Comparison of ENCODE assay signal across 8 cellular contexts in genomic region chr7:4883352-4884144, GRCh38. TPM values are rescaled to one million over a fixed set of nuclear protein-coding genes. Genes with fewer than 3 reads are reported as not detected.
DNase-seq lines count a peak whose midpoint lies in the region; ATAC-seq and TF ChIP-seq lines count a peak whose summit lies in the region.

A gene with protein sequence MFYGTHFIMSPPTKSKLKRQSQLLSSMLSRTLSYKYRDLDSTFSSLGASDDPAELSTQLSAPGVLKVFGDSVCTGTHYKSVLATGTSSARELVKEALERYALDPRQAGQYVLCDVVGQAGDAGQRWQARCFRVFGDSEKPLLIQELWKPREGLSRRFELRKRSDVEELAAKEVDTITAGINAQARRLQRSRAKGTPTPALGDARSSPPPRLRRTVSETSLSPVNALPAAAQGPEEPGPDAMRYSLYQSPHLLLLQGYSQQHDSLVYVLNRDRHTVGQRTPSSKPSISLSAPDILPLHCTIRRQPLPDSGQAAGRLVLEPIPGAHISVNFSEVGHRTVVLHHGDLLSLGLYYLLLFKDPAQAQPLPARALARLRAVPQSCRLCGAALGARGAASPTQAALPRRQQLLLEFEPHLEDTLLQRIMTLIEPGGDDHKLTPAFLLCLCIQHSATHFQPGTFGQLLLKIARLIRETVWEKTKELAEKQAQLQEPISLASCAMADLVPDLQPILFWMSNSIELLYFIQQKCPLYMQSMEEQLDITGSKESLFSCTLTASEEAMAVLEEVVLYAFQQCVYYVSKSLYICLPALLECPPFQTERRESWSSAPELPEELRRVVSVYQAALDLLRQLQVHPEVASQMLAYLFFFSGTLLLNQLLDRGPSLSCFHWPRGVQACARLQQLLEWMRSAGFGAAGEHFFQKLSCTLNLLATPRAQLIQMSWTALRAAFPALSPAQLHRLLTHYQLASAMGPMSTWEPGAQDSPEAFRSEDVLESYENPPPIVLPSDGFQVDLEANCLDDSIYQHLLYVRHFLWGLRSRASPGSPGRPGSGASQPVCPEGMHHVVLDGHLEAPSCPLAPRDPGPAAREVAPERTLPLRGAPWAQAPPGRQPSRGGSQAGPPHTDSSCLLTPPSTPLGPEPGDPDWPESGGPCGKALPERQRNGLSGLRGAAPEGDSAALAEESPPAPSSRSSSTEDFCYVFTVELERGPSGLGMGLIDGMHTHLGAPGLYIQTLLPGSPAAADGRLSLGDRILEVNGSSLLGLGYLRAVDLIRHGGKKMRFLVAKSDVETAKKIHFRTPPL (minus strand): TSS chr7:4883716. CDS start chr7:4878139, 5,577 bp downstream.

- H3K36me3 Mint-ChIP-seq in naive thymus-derived CD4-positive, alpha-beta T cell = no peaks in the 10 kb centered on the region

- H3K27me3 ChIP-seq in HUES6 (ENCODE audit: control insufficient read depth, insufficient read depth, low read length) = no peaks in the 10 kb centered on the region
- H3K27me3 ChIP-seq in naive thymus-derived CD4-positive, alpha-beta T cell (ENCODE audit: control insufficient read depth in 2 of 2, insufficient read depth in 2 of 2, low read length in 2 of 2) = peaks cover 0 to 8% of the 10 kb centered on the region in 2 donors

- DNase-seq in AG09309 (ENCODE audit: low read depth) (peak; percentile 38), GM19240 (ENCODE audit: insufficient read length, low spot score) (peak; percentile 65), OCI-LY7 (ENCODE audit: low spot score) (peak; percentile 60), fibroblast of gingiva (ENCODE audit: low read depth) (peak; percentile 85)
- DNase-seq in activated T-helper 1 cell treated with anti-CD3 and anti-CD28 coated beads, Interleukin-2, amount 50 U/mL, for 16 hours (ENCODE audit: low read depth in 1 of 2, low spot score in 1 of 2) = peak; percentile 35 to 68
- DNase-seq in naive thymus-derived CD4-positive, alpha-beta T cell = peak; percentile 65 to 92 (median 86)
- peak; percentile 75 to 87 for DNase-seq in stimulated activated CD8-positive, alpha-beta memory T cell treated with anti-CD3 and anti-CD28 coated beads, Interleukin-7, amount 100 ng/mL, for 48 hours (ENCODE audit: extremely low read depth in 1 of 2, low read depth in 1 of 2)

- intact Hi-C loops in OCI-LY7 (cut with micrococcal nuclease; ENCODE audit: unreplicated experiment) = no loop called here
- intact Hi-C loops in naive thymus-derived CD4-positive, alpha-beta T cell (cut with micrococcal nuclease) = loop anchor here (1.0 to 10.0 kb wide), 7 partner anchors 59 to 269 kb away; partner anchors contain the start of gene AP5Z1 (in 1 of the 2)

- peaks cover 0 to 1% (median 0%) of the 10 kb centered on the region in 11 donors for H3K9me3 Mint-ChIP-seq in naive thymus-derived CD4-positive, alpha-beta T cell

- H3K4me3 Mint-ChIP-seq in naive thymus-derived CD4-positive, alpha-beta T cell = peak within 1 kb of the TSS; percentile 48 to 79 (median 76)

- no peaks in the 10 kb centered on the region for H3K9me2 ChIP-seq in OCI-LY7 (ENCODE audit: insufficient read depth, low read length)

- H3K36me3 ChIP-seq in HUES6 (ENCODE audit: control insufficient read depth, insufficient read depth, low read length) (no peaks in the 10 kb centered on the region), OCI-LY7 (ENCODE audit: insufficient read depth, low read length) (no peaks in the 10 kb centered on the region)
- no peaks in the 10 kb centered on the region for H3K36me3 ChIP-seq in naive thymus-derived CD4-positive, alpha-beta T cell (ENCODE audit: control insufficient read depth in 2 of 3, insufficient read depth in 3 of 3, low read length in 3 of 3)

- POLR2A ChIA-PET in OCI-LY7 (lab: Charles Lee) = interaction anchor here (0.5 to 1.1 kb wide), 3 partner anchors 16 to 601 kb away, joined by 3 to 4 read pairs (median 3); no protein-coding TSS in a partner anchor
- POLR2A ChIA-PET in naive thymus-derived CD4-positive, alpha-beta T cell (lab: Charles Lee) = no interaction called here

- H3K4me1 Mint-ChIP-seq in naive thymus-derived CD4-positive, alpha-beta T cell = peaks cover 7 to 17% (median 13%) of the 10 kb centered on the region in 7 donors

- peak; percentile 98 for ATAC-seq in naive thymus-derived CD4-positive, alpha-beta T cell

- peak within 1 kb of the TSS; percentile 68 for H3K9ac ChIP-seq in HUES6 (ENCODE audit: low read length)

- H3K4me1 ChIP-seq in HUES6 (ENCODE audit: control insufficient read depth, insufficient read depth, low read length) (peaks cover 3% of the 10 kb centered on the region; the same call in 1 of the 2 replicates), OCI-LY7 (ENCODE audit: insufficient read depth, low read length, poor library complexity, severe bottlenecking) (no peaks in the 10 kb centered on the region)
- H3K4me1 ChIP-seq in naive thymus-derived CD4-positive, alpha-beta T cell (ENCODE audit: control insufficient read depth in 2 of 2, insufficient read depth in 2 of 2, low read length in 2 of 2) = no peaks in the 10 kb centered on the region

- no peaks in the 10 kb centered on the region for H4K20me1 ChIP-seq in OCI-LY7 (ENCODE audit: insufficient read depth, low read length)

- no peaks in the 10 kb centered on the region for H3K9me3 ChIP-seq in HUES6 (ENCODE audit: control insufficient read depth, insufficient read depth, low read depth, low read length)
- no peaks in the 10 kb centered on the region for H3K9me3 ChIP-seq in OCI-LY7 (ENCODE audit: low read length)
- no peaks in the 10 kb centered on the region for H3K9me3 ChIP-seq in naive thymus-derived CD4-positive, alpha-beta T cell (ENCODE audit: control insufficient read depth in 2 of 3, low read length in 3 of 3)

- peak within 1 kb of the TSS in 2 of 9 donors; percentile 19 to 25 for H3K27ac Mint-ChIP-seq in naive thymus-derived CD4-positive, alpha-beta T cell

- peak within 1 kb of the TSS; percentile 45 for H3K4me3 ChIP-seq in AG09309 (ENCODE audit: control insufficient read depth, low read depth, low read length)
- peak within 1 kb of the TSS; percentile 57 for H3K4me3 ChIP-seq in HUES6 (ENCODE audit: low read depth, low read length)
- H3K4me3 ChIP-seq in OCI-LY7 (ENCODE audit: low read depth, low read length, poor library complexity, severe bottlenecking) = no peak within 1 kb of the TSS
- H3K4me3 ChIP-seq in naive thymus-derived CD4-positive, alpha-beta T cell (ENCODE audit: low read length) = no peak within 1 kb of the TSS

- TF ChIP-seq CTCF in AG09309 (IDR thresholded peaks at IDR 0.05; ENCODE audit: control insufficient read depth, insufficient read depth, low read depth, low read length, missing control alignments) (peak; percentile 92), OCI-LY7 (conservative IDR thresholded peaks at IDR 0.05; ENCODE audit: low read length) (peak; percentile 71)

- no peak within 1 kb of the TSS for H3K4me2 ChIP-seq in OCI-LY7 (ENCODE audit: low read length)

- H2AFZ ChIP-seq in OCI-LY7 (ENCODE audit: low read length) = no peak within 1 kb of the TSS

- H3K27ac ChIP-seq in HUES6 (ENCODE audit: low read depth, low read length) = peak within 1 kb of the TSS; percentile 35; the same call in 1 of the 2 replicates
- no peak within 1 kb of the TSS for H3K27ac ChIP-seq in OCI-LY7 (ENCODE audit: low read depth, low read length, poor library complexity, severe bottlenecking)
- H3K27ac ChIP-seq in naive thymus-derived CD4-positive, alpha-beta T cell (ENCODE audit: low read depth, low read length) = no peak within 1 kb of the TSS

- BruUV-seq in OCI-LY7 (replicated peaks; lab: Mats Ljungman, UMichigan) = no TSS peak

- peaks cover 23 to 39% (median 32%) of the 10 kb centered on the region in 5 donors for H3K27me3 Mint-ChIP-seq in naive thymus-derived CD4-positive, alpha-beta T cell

- CTCF ChIA-PET in OCI-LY7 (lab: Charles Lee; ENCODE audit: unreplicated experiment) = no interaction called here
- CTCF ChIA-PET in naive thymus-derived CD4-positive, alpha-beta T cell (lab: Charles Lee) = interaction anchor here (0.6 to 1.8 kb wide), 3 partner anchors 86 to 714 kb away, joined by 3 to 4 read pairs (median 3); no protein-coding TSS in a partner anchor

- no peaks in the 10 kb centered on the region for H3K79me2 ChIP-seq in OCI-LY7 (ENCODE audit: insufficient read depth, low read depth, low read length)

RNA-seq across cellular contexts. Expression of the gene that starts here (rescaled TPM):
- total RNA-seq in OCI-LY7 (2014; rRNA removed; shearing (Covaris generic)) = not detected in 2 replicates
- 0.24 and 0.34 TPM in 2 replicates for total RNA-seq in OCI-LY7 (2022)
- total RNA-seq in naive thymus-derived CD4-positive, alpha-beta T cell = under 1 TPM in 2 of 5 experiments, not detected in 3; 0.08 to 0.12 TPM
- polyA plus RNA-seq in naive thymus-derived CD4-positive, alpha-beta T cell = under 1 TPM in 1 of 2 donors, not detected in 1; 0.04 TPM

Comparison
In these comparisons a context has a peak if more than half of its experiments do, and no peak if none do; other contexts are left out.
1. Peak in DNase-seq in OCI-LY7; RNA of the gene not detected or under 1 TPM.
2. Peak in DNase-seq and ATAC-seq in naive thymus-derived CD4-positive, alpha-beta T cell; RNA of the gene not detected or under 1 TPM.
3. H3K4me3 ChIP-seq: peak in AG09309 (single experiment) and HUES6 (single experiment); none in OCI-LY7 (single experiment) and naive thymus-derived CD4-positive, alpha-beta T cell (single experiment).
4. Peak in every context shown above with its lines, with median percentiles within 50 percentile points of each other: DNase-seq.